ENCODE assay signal across 2 cellular contexts in genomic region chr6:43852350-43852864, GRCh38.
TF ChIP-seq lines count a peak whose summit lies in the region.

No MANE protein-coding gene starts in this region.

TF ChIP-seq in K562, 482 proteins besides CTCF, POLR2A, EP300 and RAD21 (continued from another document):
- TF ChIP-seq HMBOX1 (IDR thresholded peaks at IDR 0.05) (0 out of 2 replicates have a peak, but pooled peaks have one; percentile 37), SRSF9 (IDR thresholded peaks at IDR 0.05; ENCODE audit: borderline replicate concordance, low read depth, low read length) (no peak), PRPF4 (IDR thresholded peaks at IDR 0.05; ENCODE audit: insufficient read depth, low read depth, low read length, poor library complexity, severe bottlenecking) (no peak), HDAC2 (IDR thresholded peaks at IDR 0.05) (0 out of 2 replicates have a peak, but pooled peaks have one; percentile 37), HSF4 (CRISPR knock-in tag; IDR thresholded peaks at IDR 0.05; ENCODE audit: borderline replicate concordance) (no peak), BCOR (IDR thresholded peaks at IDR 0.05) (no peak), CBFA2T3 (IDR thresholded peaks at IDR 0.05) (0 out of 2 replicates have a peak, but pooled peaks have one; percentile 9), BHLHE40 (IDR thresholded peaks at IDR 0.05; ENCODE audit: low read length) (no peak), ZKSCAN3 (CRISPR knock-in tag; IDR thresholded peaks at IDR 0.05) (no peak), RCOR1 (IDR thresholded peaks at IDR 0.05; ENCODE audit: borderline replicate concordance in 1 of 2, low read depth in 2 of 2, low read length in 2 of 2) (peak in 1 of 2 experiments; percentile 64; a peak in 2 of 4 replicates), KDM1A (IDR thresholded peaks at IDR 0.05) (peak; percentile 82 to 83), ZBTB2 (IDR thresholded peaks at IDR 0.05) (no peak), JUND (IDR thresholded peaks at IDR 0.05; ENCODE audit: borderline replicate concordance, low read depth, low read length) (no peak), JUND (tag; IDR thresholded peaks at IDR 0.05; ENCODE audit: borderline replicate concordance, low read depth, low read length) (no peak)
- TF ChIP-seq, protein P1, sequence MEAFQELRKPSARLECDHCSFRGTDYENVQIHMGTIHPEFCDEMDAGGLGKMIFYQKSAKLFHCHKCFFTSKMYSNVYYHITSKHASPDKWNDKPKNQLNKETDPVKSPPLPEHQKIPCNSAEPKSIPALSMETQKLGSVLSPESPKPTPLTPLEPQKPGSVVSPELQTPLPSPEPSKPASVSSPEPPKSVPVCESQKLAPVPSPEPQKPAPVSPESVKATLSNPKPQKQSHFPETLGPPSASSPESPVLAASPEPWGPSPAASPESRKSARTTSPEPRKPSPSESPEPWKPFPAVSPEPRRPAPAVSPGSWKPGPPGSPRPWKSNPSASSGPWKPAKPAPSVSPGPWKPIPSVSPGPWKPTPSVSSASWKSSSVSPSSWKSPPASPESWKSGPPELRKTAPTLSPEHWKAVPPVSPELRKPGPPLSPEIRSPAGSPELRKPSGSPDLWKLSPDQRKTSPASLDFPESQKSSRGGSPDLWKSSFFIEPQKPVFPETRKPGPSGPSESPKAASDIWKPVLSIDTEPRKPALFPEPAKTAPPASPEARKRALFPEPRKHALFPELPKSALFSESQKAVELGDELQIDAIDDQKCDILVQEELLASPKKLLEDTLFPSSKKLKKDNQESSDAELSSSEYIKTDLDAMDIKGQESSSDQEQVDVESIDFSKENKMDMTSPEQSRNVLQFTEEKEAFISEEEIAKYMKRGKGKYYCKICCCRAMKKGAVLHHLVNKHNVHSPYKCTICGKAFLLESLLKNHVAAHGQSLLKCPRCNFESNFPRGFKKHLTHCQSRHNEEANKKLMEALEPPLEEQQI (IDR thresholded peaks at IDR 0.05): no peak
- TF ChIP-seq, protein P2, sequence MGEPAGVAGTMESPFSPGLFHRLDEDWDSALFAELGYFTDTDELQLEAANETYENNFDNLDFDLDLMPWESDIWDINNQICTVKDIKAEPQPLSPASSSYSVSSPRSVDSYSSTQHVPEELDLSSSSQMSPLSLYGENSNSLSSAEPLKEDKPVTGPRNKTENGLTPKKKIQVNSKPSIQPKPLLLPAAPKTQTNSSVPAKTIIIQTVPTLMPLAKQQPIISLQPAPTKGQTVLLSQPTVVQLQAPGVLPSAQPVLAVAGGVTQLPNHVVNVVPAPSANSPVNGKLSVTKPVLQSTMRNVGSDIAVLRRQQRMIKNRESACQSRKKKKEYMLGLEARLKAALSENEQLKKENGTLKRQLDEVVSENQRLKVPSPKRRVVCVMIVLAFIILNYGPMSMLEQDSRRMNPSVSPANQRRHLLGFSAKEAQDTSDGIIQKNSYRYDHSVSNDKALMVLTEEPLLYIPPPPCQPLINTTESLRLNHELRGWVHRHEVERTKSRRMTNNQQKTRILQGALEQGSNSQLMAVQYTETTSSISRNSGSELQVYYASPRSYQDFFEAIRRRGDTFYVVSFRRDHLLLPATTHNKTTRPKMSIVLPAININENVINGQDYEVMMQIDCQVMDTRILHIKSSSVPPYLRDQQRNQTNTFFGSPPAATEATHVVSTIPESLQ (CRISPR knock-in tag; IDR thresholded peaks at IDR 0.05): no peak

TF ChIP-seq in WTC11, 78 proteins besides CTCF, POLR2A, EP300 and RAD21 (continued from another document):
- no peak for TF ChIP-seq MLX (CRISPR knock-in tag; IDR thresholded peaks at IDR 0.05)
- TF ChIP-seq KAT7 (CRISPR knock-in tag; IDR thresholded peaks at IDR 0.05; ENCODE audit: borderline replicate concordance): no peak
- TF ChIP-seq, protein P3, sequence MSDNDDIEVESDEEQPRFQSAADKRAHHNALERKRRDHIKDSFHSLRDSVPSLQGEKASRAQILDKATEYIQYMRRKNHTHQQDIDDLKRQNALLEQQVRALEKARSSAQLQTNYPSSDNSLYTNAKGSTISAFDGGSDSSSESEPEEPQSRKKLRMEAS (CRISPR knock-in tag; IDR thresholded peaks at IDR 0.05): no peak
- no peak for TF ChIP-seq SP1 (CRISPR knock-in tag; conservative IDR thresholded peaks at IDR 0.05)
- TF ChIP-seq TEAD1 (CRISPR knock-in tag; IDR thresholded peaks at IDR 0.05): no peak
- TF ChIP-seq ELF4 (CRISPR knock-in tag; IDR thresholded peaks at IDR 0.05; ENCODE audit: low read depth): no peak
- TF ChIP-seq, protein P4, sequence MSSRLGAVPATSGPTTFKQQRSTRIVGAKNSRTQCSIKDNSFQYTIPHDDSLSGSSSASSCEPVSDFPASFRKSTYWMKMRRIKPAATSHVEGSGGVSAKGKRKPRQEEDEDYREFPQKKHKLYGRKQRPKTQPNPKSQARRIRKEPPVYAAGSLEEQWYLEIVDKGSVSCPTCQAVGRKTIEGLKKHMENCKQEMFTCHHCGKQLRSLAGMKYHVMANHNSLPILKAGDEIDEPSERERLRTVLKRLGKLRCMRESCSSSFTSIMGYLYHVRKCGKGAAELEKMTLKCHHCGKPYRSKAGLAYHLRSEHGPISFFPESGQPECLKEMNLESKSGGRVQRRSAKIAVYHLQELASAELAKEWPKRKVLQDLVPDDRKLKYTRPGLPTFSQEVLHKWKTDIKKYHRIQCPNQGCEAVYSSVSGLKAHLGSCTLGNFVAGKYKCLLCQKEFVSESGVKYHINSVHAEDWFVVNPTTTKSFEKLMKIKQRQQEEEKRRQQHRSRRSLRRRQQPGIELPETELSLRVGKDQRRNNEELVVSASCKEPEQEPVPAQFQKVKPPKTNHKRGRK (CRISPR knock-in tag; IDR thresholded peaks at IDR 0.05; ENCODE audit: borderline replicate concordance): no peak
- TF ChIP-seq, protein P5, sequence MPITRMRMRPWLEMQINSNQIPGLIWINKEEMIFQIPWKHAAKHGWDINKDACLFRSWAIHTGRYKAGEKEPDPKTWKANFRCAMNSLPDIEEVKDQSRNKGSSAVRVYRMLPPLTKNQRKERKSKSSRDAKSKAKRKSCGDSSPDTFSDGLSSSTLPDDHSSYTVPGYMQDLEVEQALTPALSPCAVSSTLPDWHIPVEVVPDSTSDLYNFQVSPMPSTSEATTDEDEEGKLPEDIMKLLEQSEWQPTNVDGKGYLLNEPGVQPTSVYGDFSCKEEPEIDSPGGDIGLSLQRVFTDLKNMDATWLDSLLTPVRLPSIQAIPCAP (CRISPR knock-in tag; IDR thresholded peaks at IDR 0.05): no peak
